In the genomic region with DNA sequence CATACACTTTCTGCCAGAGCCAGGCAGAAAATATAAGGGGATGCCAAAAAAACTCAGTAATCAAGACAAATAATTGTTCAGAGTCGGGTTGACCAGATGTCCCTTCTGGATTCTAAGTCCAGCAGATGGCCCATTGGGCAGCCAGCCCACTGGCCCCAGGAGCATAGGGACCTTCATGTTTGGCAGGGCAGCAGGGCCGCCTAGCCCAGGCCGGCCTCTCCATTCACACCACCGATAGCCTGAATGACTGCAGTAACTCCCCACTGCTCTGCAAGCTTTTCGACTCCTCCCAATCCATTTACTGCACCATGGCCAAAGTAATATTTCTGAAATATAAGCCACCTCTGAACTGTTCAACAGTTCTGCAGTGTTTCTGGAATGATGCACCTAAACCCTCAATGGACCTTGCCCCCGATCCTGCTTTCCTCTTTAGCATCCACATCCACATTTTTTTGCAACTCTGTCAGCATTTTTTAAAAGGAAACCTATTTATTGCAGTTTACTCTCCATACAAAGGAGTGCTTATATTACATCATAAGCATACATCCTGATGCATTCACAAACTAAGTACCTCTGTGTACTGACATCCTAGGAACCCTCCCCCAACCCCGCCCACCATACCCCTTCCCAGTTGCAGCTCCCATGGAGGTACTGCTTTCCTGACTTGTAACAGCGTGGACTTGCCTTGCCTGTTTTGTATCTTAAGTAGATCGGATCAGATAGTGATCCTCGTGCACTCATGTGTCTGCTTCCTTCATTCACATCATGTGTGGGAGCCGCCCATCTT, we compare ENCODE assay signal across 1 cellular context.
TF ChIP-seq lines count a peak whose summit lies in the region.

No MANE protein-coding gene starts in this region.

TF ChIP-seq in HepG2, 621 proteins besides CTCF, POLR2A, EP300 and RAD21 (continued from another document):
- TF ChIP-seq FOXJ3 (CRISPR knock-in tag; IDR thresholded peaks at IDR 0.05; ENCODE audit: borderline replicate concordance), result peak; percentile 53; the same call in 1 of the 2 replicates
- no peak for TF ChIP-seq ZNF552 (CRISPR knock-in tag; IDR thresholded peaks at IDR 0.05; ENCODE audit: borderline replicate concordance)
- TF ChIP-seq ZNF263 (CRISPR knock-in tag; IDR thresholded peaks at IDR 0.05), result peak; percentile 53; the same call in 1 of the 2 replicates
- TF ChIP-seq ZNF274 (CRISPR knock-in tag; IDR thresholded peaks at IDR 0.05), result no peak
- TF ChIP-seq TCF7L2 (IDR thresholded peaks at IDR 0.05; ENCODE audit: low read depth, low read length), result no peak
- TF ChIP-seq, protein P1, sequence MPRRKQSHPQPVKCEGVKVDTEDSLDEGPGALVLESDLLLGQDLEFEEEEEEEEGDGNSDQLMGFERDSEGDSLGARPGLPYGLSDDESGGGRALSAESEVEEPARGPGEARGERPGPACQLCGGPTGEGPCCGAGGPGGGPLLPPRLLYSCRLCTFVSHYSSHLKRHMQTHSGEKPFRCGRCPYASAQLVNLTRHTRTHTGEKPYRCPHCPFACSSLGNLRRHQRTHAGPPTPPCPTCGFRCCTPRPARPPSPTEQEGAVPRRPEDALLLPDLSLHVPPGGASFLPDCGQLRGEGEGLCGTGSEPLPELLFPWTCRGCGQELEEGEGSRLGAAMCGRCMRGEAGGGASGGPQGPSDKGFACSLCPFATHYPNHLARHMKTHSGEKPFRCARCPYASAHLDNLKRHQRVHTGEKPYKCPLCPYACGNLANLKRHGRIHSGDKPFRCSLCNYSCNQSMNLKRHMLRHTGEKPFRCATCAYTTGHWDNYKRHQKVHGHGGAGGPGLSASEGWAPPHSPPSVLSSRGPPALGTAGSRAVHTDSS (CRISPR knock-in tag; conservative IDR thresholded peaks at IDR 0.05), result no peak
- TF ChIP-seq ZC3H4 (CRISPR knock-in tag; IDR thresholded peaks at IDR 0.05; ENCODE audit: borderline replicate concordance), result no peak
- TF ChIP-seq, protein P2, sequence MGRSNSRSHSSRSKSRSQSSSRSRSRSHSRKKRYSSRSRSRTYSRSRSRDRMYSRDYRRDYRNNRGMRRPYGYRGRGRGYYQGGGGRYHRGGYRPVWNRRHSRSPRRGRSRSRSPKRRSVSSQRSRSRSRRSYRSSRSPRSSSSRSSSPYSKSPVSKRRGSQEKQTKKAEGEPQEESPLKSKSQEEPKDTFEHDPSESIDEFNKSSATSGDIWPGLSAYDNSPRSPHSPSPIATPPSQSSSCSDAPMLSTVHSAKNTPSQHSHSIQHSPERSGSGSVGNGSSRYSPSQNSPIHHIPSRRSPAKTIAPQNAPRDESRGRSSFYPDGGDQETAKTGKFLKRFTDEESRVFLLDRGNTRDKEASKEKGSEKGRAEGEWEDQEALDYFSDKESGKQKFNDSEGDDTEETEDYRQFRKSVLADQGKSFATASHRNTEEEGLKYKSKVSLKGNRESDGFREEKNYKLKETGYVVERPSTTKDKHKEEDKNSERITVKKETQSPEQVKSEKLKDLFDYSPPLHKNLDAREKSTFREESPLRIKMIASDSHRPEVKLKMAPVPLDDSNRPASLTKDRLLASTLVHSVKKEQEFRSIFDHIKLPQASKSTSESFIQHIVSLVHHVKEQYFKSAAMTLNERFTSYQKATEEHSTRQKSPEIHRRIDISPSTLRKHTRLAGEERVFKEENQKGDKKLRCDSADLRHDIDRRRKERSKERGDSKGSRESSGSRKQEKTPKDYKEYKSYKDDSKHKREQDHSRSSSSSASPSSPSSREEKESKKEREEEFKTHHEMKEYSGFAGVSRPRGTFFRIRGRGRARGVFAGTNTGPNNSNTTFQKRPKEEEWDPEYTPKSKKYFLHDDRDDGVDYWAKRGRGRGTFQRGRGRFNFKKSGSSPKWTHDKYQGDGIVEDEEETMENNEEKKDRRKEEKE (IDR thresholded peaks at IDR 0.05), result no peak
- TF ChIP-seq RXRB (CRISPR knock-in tag; IDR thresholded peaks at IDR 0.05; ENCODE audit: borderline replicate concordance), result peak; percentile 62; the same call in 1 of the 2 replicates
- TF ChIP-seq, protein P3, sequence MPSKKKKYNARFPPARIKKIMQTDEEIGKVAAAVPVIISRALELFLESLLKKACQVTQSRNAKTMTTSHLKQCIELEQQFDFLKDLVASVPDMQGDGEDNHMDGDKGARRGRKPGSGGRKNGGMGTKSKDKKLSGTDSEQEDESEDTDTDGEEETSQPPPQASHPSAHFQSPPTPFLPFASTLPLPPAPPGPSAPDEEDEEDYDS (CRISPR knock-in tag; IDR thresholded peaks at IDR 0.05), result peak; percentile 61; the same call in 1 of the 2 replicates
